ENCODE assay signal across 1 cellular context in genomic region chr3:175672119-175672689, GRCh38.
TF ChIP-seq lines count a peak whose summit lies in the region.

No MANE protein-coding gene starts in this region.

TF ChIP-seq in HepG2, 621 proteins besides CTCF, POLR2A, EP300 and RAD21 (continued from another document):
- TF ChIP-seq ZNF280D (CRISPR knock-in tag; IDR thresholded peaks at IDR 0.05) (no peak), NFAT5 (CRISPR knock-in tag; IDR thresholded peaks at IDR 0.05) (no peak)
